ENCODE assay signal across 2 cellular contexts in the genomic region with DNA sequence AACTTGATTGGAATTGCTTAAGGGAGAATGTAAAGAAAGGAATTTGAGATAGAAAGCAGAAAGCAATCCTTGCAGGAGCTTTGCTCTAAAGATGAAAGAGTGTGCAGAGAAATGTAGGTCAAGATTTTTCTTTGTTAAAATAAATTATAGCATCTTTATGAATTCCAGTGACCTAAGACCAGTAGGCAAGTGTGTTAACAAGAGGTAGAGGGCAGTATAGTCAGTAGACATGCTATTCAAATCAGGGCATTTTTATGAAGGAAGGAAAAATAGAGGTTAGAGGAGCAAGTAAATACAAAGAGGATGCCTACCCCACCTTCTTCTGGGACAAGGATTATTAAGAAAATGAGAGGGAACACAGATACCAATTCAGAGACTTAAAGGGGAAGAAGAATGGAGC.
TF ChIP-seq lines count a peak whose summit lies in the region.

No MANE protein-coding gene starts in this region.

TF ChIP-seq in SK-N-SH, 30 proteins besides CTCF, POLR2A, EP300 and RAD21 (continued from another document):
- TF ChIP-seq PBX3 (IDR thresholded peaks at IDR 0.05) (no peak), SMC3 (IDR thresholded peaks at IDR 0.05; ENCODE audit: low read depth, low read length) (no peak), FOSL2 (IDR thresholded peaks at IDR 0.05; ENCODE audit: borderline replicate concordance, low read depth) (no peak), USF1 (IDR thresholded peaks at IDR 0.05; ENCODE audit: borderline replicate concordance, low read depth) (no peak), REST (IDR thresholded peaks at IDR 0.05; ENCODE audit: low read depth, low read length) (no peak), MXI1 (IDR thresholded peaks at IDR 0.05; ENCODE audit: low read depth, low read length) (no peak)

TF ChIP-seq in SK-N-SH treated with all-trans-retinoic acid at 6 μM for 48 hours, 23 proteins besides CTCF, POLR2A, EP300 and RAD21 (continued from another document):
- TF ChIP-seq, protein P1, sequence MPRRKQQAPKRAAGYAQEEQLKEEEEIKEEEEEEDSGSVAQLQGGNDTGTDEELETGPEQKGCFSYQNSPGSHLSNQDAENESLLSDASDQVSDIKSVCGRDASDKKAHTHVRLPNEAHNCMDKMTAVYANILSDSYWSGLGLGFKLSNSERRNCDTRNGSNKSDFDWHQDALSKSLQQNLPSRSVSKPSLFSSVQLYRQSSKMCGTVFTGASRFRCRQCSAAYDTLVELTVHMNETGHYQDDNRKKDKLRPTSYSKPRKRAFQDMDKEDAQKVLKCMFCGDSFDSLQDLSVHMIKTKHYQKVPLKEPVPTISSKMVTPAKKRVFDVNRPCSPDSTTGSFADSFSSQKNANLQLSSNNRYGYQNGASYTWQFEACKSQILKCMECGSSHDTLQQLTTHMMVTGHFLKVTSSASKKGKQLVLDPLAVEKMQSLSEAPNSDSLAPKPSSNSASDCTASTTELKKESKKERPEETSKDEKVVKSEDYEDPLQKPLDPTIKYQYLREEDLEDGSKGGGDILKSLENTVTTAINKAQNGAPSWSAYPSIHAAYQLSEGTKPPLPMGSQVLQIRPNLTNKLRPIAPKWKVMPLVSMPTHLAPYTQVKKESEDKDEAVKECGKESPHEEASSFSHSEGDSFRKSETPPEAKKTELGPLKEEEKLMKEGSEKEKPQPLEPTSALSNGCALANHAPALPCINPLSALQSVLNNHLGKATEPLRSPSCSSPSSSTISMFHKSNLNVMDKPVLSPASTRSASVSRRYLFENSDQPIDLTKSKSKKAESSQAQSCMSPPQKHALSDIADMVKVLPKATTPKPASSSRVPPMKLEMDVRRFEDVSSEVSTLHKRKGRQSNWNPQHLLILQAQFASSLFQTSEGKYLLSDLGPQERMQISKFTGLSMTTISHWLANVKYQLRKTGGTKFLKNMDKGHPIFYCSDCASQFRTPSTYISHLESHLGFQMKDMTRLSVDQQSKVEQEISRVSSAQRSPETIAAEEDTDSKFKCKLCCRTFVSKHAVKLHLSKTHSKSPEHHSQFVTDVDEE (CRISPR knock-in tag; IDR thresholded peaks at IDR 0.05), result no peak
- TF ChIP-seq PPARA (CRISPR knock-in tag; IDR thresholded peaks at IDR 0.05; ENCODE audit: borderline replicate concordance), result no peak
- TF ChIP-seq ZFP3 (CRISPR knock-in tag; IDR thresholded peaks at IDR 0.05), result no peak
- TF ChIP-seq TOX (CRISPR knock-in tag; IDR thresholded peaks at IDR 0.05; ENCODE audit: borderline replicate concordance), result no peak
- no peak for TF ChIP-seq ARNTL (CRISPR knock-in tag; IDR thresholded peaks at IDR 0.05; ENCODE audit: borderline replicate concordance, low read depth)
- TF ChIP-seq ZNF70 (CRISPR knock-in tag; IDR thresholded peaks at IDR 0.05), result no peak
- TF ChIP-seq SNAI2 (CRISPR knock-in tag; IDR thresholded peaks at IDR 0.05), result no peak
TF ChIP-seq in SK-N-SH treated with all-trans-retinoic acid at 6 μM for 48 hours: peak in this region for 0.
